23 cellular contexts compared by ENCODE assay signal in the genomic region with DNA sequence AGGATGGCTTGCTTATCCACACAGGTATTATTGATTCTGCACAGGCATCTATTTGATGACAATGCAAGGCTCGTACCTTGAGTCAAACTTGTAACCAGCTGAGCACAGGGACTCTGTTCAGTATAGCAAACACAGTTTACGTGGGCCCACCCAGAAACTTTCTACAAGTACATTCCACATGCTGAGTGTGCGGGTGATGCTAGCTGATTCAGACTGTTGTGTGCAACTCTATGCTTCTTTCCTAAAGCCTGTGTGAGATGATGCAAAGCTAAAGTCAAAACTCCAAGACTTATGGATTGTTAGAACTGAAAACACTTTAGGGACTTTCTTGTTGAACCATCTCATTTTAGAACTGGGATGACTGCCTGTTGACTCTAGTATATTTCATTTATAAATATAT. TPM values are rescaled to one million over a fixed set of nuclear protein-coding genes. Genes with fewer than 3 reads are reported as not detected.
DNase-seq lines count a peak whose midpoint lies in the region; ATAC-seq and TF ChIP-seq lines count a peak whose summit lies in the region.
"Had no signal": no experiment of that assay in that cellular context is flagged by ENCODE, and none has a peak within 500 bp of the region (broad histone marks: within the 10 kb centered on the region; RNA-seq: fewer than 3 reads in every experiment).

No MANE protein-coding gene starts in this region.

- dilution Hi-C loops in IMR-90 (cut with HindIII; ENCODE audit: low sequenced_read_pairs, unreplicated experiment): no loop called here

- H3K27me3 ChIP-seq in IMR-90 (ENCODE audit: control insufficient read depth, insufficient read depth, low read length): no peaks in the 10 kb centered on the region
- H3K27me3 ChIP-seq: MG63, Peyer's patch had no signal

- H3K27me3 Mint-ChIP-seq in stimulated activated memory B cell treated with anti-CD40 and anti-IgM and Interleukin-4, amounts not matched to agents 10 μg/mL and 1 μg/mL and 100 μg/mL, for 72 hours: no peaks in the 10 kb centered on the region
- H3K27me3 Mint-ChIP-seq in natural killer cell treated with Interleukin-12 subunit alpha and Interleukin-12 subunit beta and Interleukin-15 and Interleukin-18, amount 100 ng/mL, for 72 hours: peaks cover 18 to 32% of the 10 kb centered on the region in 2 donors

- H3K79me1 ChIP-seq in IMR-90 (ENCODE audit: low read depth in 1 of 2, low read length in 2 of 2): peaks cover 2 to 8% of the 10 kb centered on the region in 2 experiments; a peak in 2 of 4 replicates

- no peak overlapping the region for H2AFZ ChIP-seq in IMR-90 (replicated peaks; ENCODE audit: low read length, poor library complexity)

- H3K56ac ChIP-seq in IMR-90 (ENCODE audit: extremely low read depth, insufficient read depth, low read length): no peak overlapping the region

- H3K36me3 ChIP-seq in IMR-90 (ENCODE audit: control insufficient read depth, insufficient read depth, low read length): no peaks in the 10 kb centered on the region
- H3K36me3 ChIP-seq: MG63, Peyer's patch had no signal

- no peak for TF ChIP-seq POLR2A in IMR-90 (IDR thresholded peaks at IDR 0.05; ENCODE audit: low read depth, low read length)

- no TSS peak for BruUV-seq in IMR-90 (replicated peaks; lab: Mats Ljungman, UMichigan)

- H2BK120ac ChIP-seq in IMR-90 (ENCODE audit: low read depth, low read length): peak overlapping the region; percentile 42; the same call in 1 of the 2 replicates

- H4K8ac ChIP-seq in IMR-90 (ENCODE audit: low read depth in 2 of 2, low read length in 2 of 2): no peak overlapping the region

- peak; percentile 53 for ATAC-seq in IMR-90 (ENCODE audit: low read depth)
- peak; percentile 54 for ATAC-seq in stimulated activated memory B cell treated with anti-CD40 and anti-IgM and Interleukin-4, amounts not matched to agents 10 μg/mL and 1 μg/mL and 100 μg/mL, for 72 hours
- ATAC-seq in natural killer cell treated with Interleukin-12 subunit alpha and Interleukin-12 subunit beta and Interleukin-15 and Interleukin-18, amount 100 ng/mL, for 72 hours: no peak
- no peak for ATAC-seq in HG03097 (IDR thresholded peaks at IDR 0.05; ENCODE audit: low FRiP score, unreplicated experiment)
- ATAC-seq: Right ventricle myocardium inferior had no signal

- intact Hi-C loops in IMR-90 (cut with micrococcal nuclease): loop anchor here (5.0 kb wide), 1 partner anchor 126 kb away; no protein-coding TSS in a partner anchor

- peak overlapping the region; percentile 16 for H2BK20ac ChIP-seq in IMR-90 (ENCODE audit: low read depth, low read length)

- H3K27ac ChIP-seq in IMR-90 (ENCODE audit: insufficient read depth, low read length): no peak overlapping the region
- H3K27ac ChIP-seq: Peyer's patch had no signal

- WGBS in IMR-90 (ENCODE audit: extremely low coverage in 2 of 2, insufficient read length in 1 of 2), 2 experiments: no CpG with 5 or more reads among the region's 3 CpGs

- no peak overlapping the region for H3K27ac Mint-ChIP-seq in stimulated activated memory B cell treated with anti-CD40 and anti-IgM and Interleukin-4, amounts not matched to agents 10 μg/mL and 1 μg/mL and 100 μg/mL, for 72 hours
- H3K27ac Mint-ChIP-seq in natural killer cell treated with Interleukin-12 subunit alpha and Interleukin-12 subunit beta and Interleukin-15 and Interleukin-18, amount 100 ng/mL, for 72 hours: no peak overlapping the region
- H3K27ac Mint-ChIP-seq: CD14-positive monocyte, IgD-negative memory B cell had no signal

- H3K9me3 ChIP-seq in IMR-90 (ENCODE audit: control insufficient read depth, insufficient read depth, low read length): no peaks in the 10 kb centered on the region
- H3K9me3 ChIP-seq: MG63, Peyer's patch had no signal

- H3K23ac ChIP-seq in IMR-90 (ENCODE audit: low read depth, low read length): no peak overlapping the region

- 0 out of 2 replicates have a peak overlapping the region, but pooled peaks have one; percentile 76 for H4K5ac ChIP-seq in IMR-90 (ENCODE audit: low read depth, low read length)

- H3K4me1 Mint-ChIP-seq in stimulated activated memory B cell treated with anti-CD40 and anti-IgM and Interleukin-4, amounts not matched to agents 10 μg/mL and 1 μg/mL and 100 μg/mL, for 72 hours: peaks cover 6% of the 10 kb centered on the region
- no peaks in the 10 kb centered on the region for H3K4me1 Mint-ChIP-seq in natural killer cell treated with Interleukin-12 subunit alpha and Interleukin-12 subunit beta and Interleukin-15 and Interleukin-18, amount 100 ng/mL, for 72 hours (ENCODE audit: low read depth in 2 of 2)
- H3K4me1 Mint-ChIP-seq: CD14-positive monocyte had no signal

- in situ Hi-C loops in IMR-90 (cut with MboI; ENCODE audit: low sequenced_read_pairs): no loop called here

- no peak for TF ChIP-seq RAD21 in IMR-90 (IDR thresholded peaks at IDR 0.05; ENCODE audit: low read length)

- no peak overlapping the region for H3K4me3 Mint-ChIP-seq in stimulated activated memory B cell treated with anti-CD40 and anti-IgM and Interleukin-4, amounts not matched to agents 10 μg/mL and 1 μg/mL and 100 μg/mL, for 72 hours
- H3K4me3 Mint-ChIP-seq in natural killer cell treated with Interleukin-12 subunit alpha and Interleukin-12 subunit beta and Interleukin-15 and Interleukin-18, amount 100 ng/mL, for 72 hours: no peak overlapping the region
- H3K4me3 Mint-ChIP-seq: CD14-positive monocyte, IgD-negative memory B cell had no signal

- no peaks in the 10 kb centered on the region for H4K20me1 ChIP-seq in IMR-90 (ENCODE audit: insufficient read depth, low read length)

- H2AK5ac ChIP-seq in IMR-90 (ENCODE audit: low read depth, low read length): no peak overlapping the region; the same call in 1 of the 2 replicates

- no peaks in the 10 kb centered on the region for H3K9me3 Mint-ChIP-seq in stimulated activated memory B cell treated with anti-CD40 and anti-IgM and Interleukin-4, amounts not matched to agents 10 μg/mL and 1 μg/mL and 100 μg/mL, for 72 hours
- H3K9me3 Mint-ChIP-seq in natural killer cell treated with Interleukin-12 subunit alpha and Interleukin-12 subunit beta and Interleukin-15 and Interleukin-18, amount 100 ng/mL, for 72 hours: no peaks in the 10 kb centered on the region
- H3K9me3 Mint-ChIP-seq: CD14-positive monocyte had no signal

- H3K4me3 ChIP-seq in IMR-90 (ENCODE audit: insufficient read depth, low read depth, low read length) (no peak overlapping the region), epithelial cell of esophagus (ENCODE audit: low read length) (no peak overlapping the region), foreskin fibroblast (ENCODE audit: low read depth in 1 of 2, low read length in 2 of 2) (no peak overlapping the region)
- H3K4me3 ChIP-seq: MG63, Peyer's patch had no signal

- H3K4ac ChIP-seq in IMR-90 (ENCODE audit: low read depth, low read length): peak overlapping the region; percentile 68

- peaks cover 8% of the 10 kb centered on the region for H3K4me1 ChIP-seq in IMR-90 (ENCODE audit: control insufficient read depth, insufficient read depth, low read length)
- H3K4me1 ChIP-seq: Peyer's patch had no signal

- no peak overlapping the region; the same call in 1 of the 2 replicates for H3K14ac ChIP-seq in IMR-90 (replicated peaks; ENCODE audit: low read depth, low read length)

- no peak for TF ChIP-seq CTCF in IMR-90 (conservative IDR thresholded peaks at IDR 0.05; ENCODE audit: low read depth, low read length)
- no peak for TF ChIP-seq CTCF in epithelial cell of esophagus (IDR thresholded peaks at IDR 0.05; ENCODE audit: insufficient read depth, low read depth, low read length, missing control alignments)
- no peak for TF ChIP-seq CTCF in foreskin fibroblast (IDR thresholded peaks at IDR 0.05; ENCODE audit: low read depth, low read length)

- peak overlapping the region; percentile 0; the same call in 1 of the 2 replicates for H4K91ac ChIP-seq in IMR-90 (ENCODE audit: insufficient read depth, low read depth, low read length)

- H2AK9ac ChIP-seq in IMR-90 (replicated peaks; ENCODE audit: low read depth, low read length, poor library complexity): no peak overlapping the region

- H3K9ac ChIP-seq in IMR-90 (ENCODE audit: low read depth, low read length): no peak overlapping the region

- 0 out of 2 replicates have a peak, but pooled peaks cover 2% of the 10 kb centered on the region for H3K9me1 ChIP-seq in IMR-90 (ENCODE audit: insufficient read depth, low read length)

- no peaks in the 10 kb centered on the region for H3K36me3 Mint-ChIP-seq in stimulated activated memory B cell treated with anti-CD40 and anti-IgM and Interleukin-4, amounts not matched to agents 10 μg/mL and 1 μg/mL and 100 μg/mL, for 72 hours
- H3K36me3 Mint-ChIP-seq in natural killer cell treated with Interleukin-12 subunit alpha and Interleukin-12 subunit beta and Interleukin-15 and Interleukin-18, amount 100 ng/mL, for 72 hours: no peaks in the 10 kb centered on the region
- H3K36me3 Mint-ChIP-seq: CD14-positive monocyte had no signal

- no peak overlapping the region for H2BK15ac ChIP-seq in IMR-90 (ENCODE audit: low read depth, low read length)

- H2BK5ac ChIP-seq in IMR-90 (ENCODE audit: low read depth, low read length, poor library complexity, severe bottlenecking): no peak overlapping the region

- POLR2A ChIA-PET in IMR-90 (lab: Charles Lee; ENCODE audit: unreplicated experiment): no interaction called here

- CTCF ChIA-PET in IMR-90 (lab: Yijun Ruan, JAX): interaction anchor here (0.7 to 1.6 kb wide), 3 partner anchors 33 to 72 kb away, joined by 3 to 11 read pairs (median 3); no protein-coding TSS in a partner anchor

- no peak overlapping the region; the same call in 1 of the 2 replicates for H3K4me2 ChIP-seq in IMR-90 (ENCODE audit: low read depth, low read length)

- H3K18ac ChIP-seq in IMR-90 (ENCODE audit: low read depth, low read length): peak overlapping the region; percentile 7; the same call in 1 of the 2 replicates

- DNase-seq in IMR-90: peak; percentile 78
- DNase-seq in epithelial cell of esophagus (ENCODE audit: low read depth): peak; percentile 43
- DNase-seq in foreskin fibroblast: peak; percentile 42 to 69
- no peak for DNase-seq in DMS 273 treated with DMSO at 0.1 percent for 48 hours (lab: John Stamatoyannopoulos, UW)
- no peak for DNase-seq in natural killer cell treated with Interleukin-12 subunit alpha and Interleukin-12 subunit beta and Interleukin-15 and Interleukin-18, amount 100 ng/mL, for 72 hours (ENCODE audit: low spot score)
- no peak for DNase-seq in RKO (ENCODE audit: low spot score)
- DNase-seq: ACHN; DND-41; GDM1; H7; Karpas-422; MG63; NCI-H1092; NCI-H146; NCI-H2029 treated with DMSO at 0.1 percent for 48 hours; NCI-H748 treated with DMSO at 0.1 percent for 48 hours; NK-92 treated with Interleukin-12 subunit alpha and Interleukin-12 subunit beta, amount 100 ng/mL, for 24 hours; Peyer's patch had no signal

TF ChIP-seq in IMR-90, 13 proteins besides CTCF, POLR2A, EP300 and RAD21 (continues in another document):
- TF ChIP-seq MAFK (IDR thresholded peaks at IDR 0.05; ENCODE audit: low read depth, low read length) (0 out of 2 replicates have a peak, but pooled peaks have one; percentile 13), MXI1 (IDR thresholded peaks at IDR 0.05; ENCODE audit: borderline replicate concordance, low read depth, low read length) (no peak)

RNA-seq across cellular contexts. Expression of gene CALD1, which starts 21.5 kb away (rescaled TPM):
- 487 and 532 TPM in 2 replicates for total RNA-seq in IMR-90 (2012; rRNA removed)
- 375 and 382 TPM in 2 replicates for polyA plus RNA-seq in IMR-90 (2012; rRNA removed)
- 140 and 308 TPM in 2 replicates for polyA plus RNA-seq in IMR-90 (2012; cell fraction: cytosol; rRNA removed)
- 114 and 384 TPM in 2 replicates for polyA plus RNA-seq in IMR-90 (2012; cell fraction: nucleus; rRNA removed; ENCODE audit: low replicate concordance)
- total RNA-seq in natural killer cell treated with Interleukin-12 subunit alpha and Interleukin-12 subunit beta and Interleukin-15 and Interleukin-18, amount 100 ng/mL, for 72 hours: under 1 TPM; 0.11 to 0.40 TPM

Comparison
In these comparisons a context has a peak if more than half of its experiments do, and no peak if none do; other contexts are left out.
1. ATAC-seq: peak in IMR-90 (single experiment) and stimulated activated memory B cell treated with anti-CD40 and anti-IgM and Interleukin-4, amounts not matched to agents 10 μg/mL and 1 μg/mL and 100 μg/mL, for 72 hours (single experiment); none in natural killer cell treated with Interleukin-12 subunit alpha and Interleukin-12 subunit beta and Interleukin-15 and Interleukin-18, amount 100 ng/mL, for 72 hours (0 of 2) and HG03097 (single experiment).
2. DNase-seq: peak in IMR-90 (single experiment), epithelial cell of esophagus (single experiment) and foreskin fibroblast (2 of 2); none in DMS 273 treated with DMSO at 0.1 percent for 48 hours (single experiment), natural killer cell treated with Interleukin-12 subunit alpha and Interleukin-12 subunit beta and Interleukin-15 and Interleukin-18, amount 100 ng/mL, for 72 hours (single experiment) and RKO (single experiment).
3. RNA of gene CALD1, which starts 21.5 kb away (total RNA-seq): 487 to 532 TPM in IMR-90; 0.11 to 0.40 TPM in natural killer cell treated with Interleukin-12 subunit alpha and Interleukin-12 subunit beta and Interleukin-15 and Interleukin-18, amount 100 ng/mL, for 72 hours; every median in the first group is over 100 times any median in the second.